Comparison of ENCODE assay signal across 15 cellular contexts in the genomic region with DNA sequence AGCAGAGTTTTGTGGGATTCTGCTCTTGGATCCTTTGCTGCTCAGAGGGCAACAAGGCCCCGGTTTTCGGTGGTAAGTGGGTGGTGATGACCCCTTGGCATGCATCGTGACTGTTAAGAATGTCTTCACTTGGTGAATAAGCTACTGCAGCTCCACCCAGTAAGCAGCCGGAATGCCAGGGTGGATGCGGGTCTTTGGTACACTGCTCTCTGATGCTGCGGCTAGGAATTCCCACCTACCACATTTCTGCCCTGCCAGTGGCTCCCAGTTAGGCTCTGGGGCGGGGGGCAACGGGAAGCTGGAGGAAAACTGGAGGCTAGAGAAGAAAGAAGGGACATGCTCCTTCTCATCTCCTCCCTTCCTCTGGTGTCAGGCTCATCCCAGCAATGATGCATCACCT.
"Had no signal": no experiment of that assay in that cellular context is flagged by ENCODE, and none has a peak within 500 bp of the region (broad histone marks: within the 10 kb centered on the region; RNA-seq: fewer than 3 reads in every experiment).

No MANE protein-coding gene starts in this region.

- H3K4me3 ChIP-seq: ascending aorta, breast epithelium, spleen had no signal

- H3K4me1 ChIP-seq: ascending aorta, breast epithelium, spleen had no signal

- H3K27ac ChIP-seq: ascending aorta, breast epithelium, spleen had no signal

- FAIRE-seq: TTC549 had no signal

- DNase-seq: activated CD4-positive, alpha-beta T cell treated with anti-CD3 and anti-CD28 coated beads for 4 hours; activated effector memory CD4-positive, alpha-beta T cell treated with anti-CD3 and anti-CD28 coated beads, Interleukin-2, amount 50 U/mL, for 16 hours; activated T-cell treated with anti-CD3 and anti-CD28 coated beads, Interleukin-2, amount 50 U/mL, for 72 hours; cerebellar nuclear complex; effector CD4-positive, alpha-beta T cell; midbrain; nephron progenitor cell; spleen; stimulated activated CD4-positive, alpha-beta T cell treated with anti-CD3 and anti-CD28 coated beads, Interleukin-4, amount 100 ng/mL, for 4 hours had no signal

- H3K27me3 ChIP-seq: ascending aorta had no signal

- H3K9me3 ChIP-seq: ascending aorta, spleen had no signal

- H3K36me3 ChIP-seq: ascending aorta, breast epithelium, spleen had no signal

- ATAC-seq: activated T-cell treated with anti-CD3 and anti-CD28 coated beads, Interleukin-2, amount 50 U/mL, for 72 hours; sciatic nerve; stimulated activated memory B cell treated with anti-CD40 and anti-IgM and Interleukin-4, amounts not matched to agents 10 μg/mL and 1 μg/mL and 100 μg/mL, for 72 hours; WTC11 had no signal
